Comparison of ENCODE assay signal across 12 cellular contexts in genomic region chr11:114134870-114135269, GRCh38.
DNase-seq lines count a peak whose midpoint lies in the region; ATAC-seq, FAIRE-seq and TF ChIP-seq lines count a peak whose summit lies in the region.
"Had no signal": no experiment of that assay in that cellular context is flagged by ENCODE, and none has a peak within 500 bp of the region (broad histone marks: within the 10 kb centered on the region; RNA-seq: fewer than 3 reads in every experiment).

No MANE protein-coding gene starts in this region.

- no peak for TF ChIP-seq POLR2A in endothelial cell of umbilical vein (IDR thresholded peaks at IDR 0.05; ENCODE audit: low read depth, low read length)

- H3K27ac ChIP-seq in endothelial cell of umbilical vein (ENCODE audit: insufficient read depth, low read depth, low read length) (no peak overlapping the region), pancreas (no peak overlapping the region)

- peaks cover 35% of the 10 kb centered on the region for H3K4me1 ChIP-seq in endothelial cell of umbilical vein (ENCODE audit: control insufficient read depth, extremely low read depth, insufficient read depth, low read length)
- peaks cover 21 to 35% (median 31%) of the 10 kb centered on the region in 3 donors for H3K4me1 ChIP-seq in pancreas

- H3K36me3 ChIP-seq in endothelial cell of umbilical vein (ENCODE audit: control insufficient read depth in 2 of 2, extremely low read depth in 1 of 2, insufficient read depth in 2 of 2, low read length in 2 of 2) (no peaks in the 10 kb centered on the region), pancreas (no peaks in the 10 kb centered on the region)

- H3K79me2 ChIP-seq in endothelial cell of umbilical vein (ENCODE audit: control insufficient read depth, insufficient read depth, low read length), result no peaks in the 10 kb centered on the region

- POLR2A ChIA-PET in endothelial cell of umbilical vein (lab: Charles Lee), result no interaction called here

- H2AFZ ChIP-seq in endothelial cell of umbilical vein (ENCODE audit: low read depth, low read length), result no peak overlapping the region

- ATAC-seq in pancreas (peak; percentile 6 to 36 (median 24)), HG03139 (IDR thresholded peaks at IDR 0.05; ENCODE audit: unreplicated experiment) (no peak)
- ATAC-seq: CD8-positive, alpha-beta T cell had no signal

- no peaks in the 10 kb centered on the region for H3K9me3 ChIP-seq in endothelial cell of umbilical vein (replicated peaks; ENCODE audit: control insufficient read depth, insufficient read depth, low read length)
- H3K9me3 ChIP-seq in pancreas, result no peaks in the 10 kb centered on the region

- no peak for FAIRE-seq in endothelial cell of umbilical vein (lab: Jason Lieb, UNC)
- no peak for FAIRE-seq in pancreas (lab: Jason Lieb, UNC)

- H3K4me1 Mint-ChIP-seq in CD14-positive monocyte (peaks cover 75% of the 10 kb centered on the region), glutamatergic neuron (ENCODE audit: low read depth, unreplicated experiment) (peaks cover 8% of the 10 kb centered on the region)

- no peaks in the 10 kb centered on the region for H4K20me1 ChIP-seq in endothelial cell of umbilical vein (replicated peaks; ENCODE audit: control insufficient read depth, extremely low read depth, insufficient read depth, low read length)

- no peak overlapping the region for H3K9ac ChIP-seq in endothelial cell of umbilical vein (replicated peaks; ENCODE audit: extremely low read depth, insufficient read depth, low read length)

- H3K27ac Mint-ChIP-seq in CD14-positive monocyte (peak overlapping the region; percentile 89 to 97 (median 95)), glutamatergic neuron (ENCODE audit: unreplicated experiment) (no peak overlapping the region)
- H3K27ac Mint-ChIP-seq: CD8-positive, alpha-beta T cell; IgD-negative memory B cell had no signal

- DNase-seq in CD14-positive monocyte (ENCODE audit: low spot score) (no peak), NCI-H226 (peak; percentile 6), endothelial cell of umbilical vein (ENCODE audit: low read depth, low spot score) (peak; percentile 16), pancreas (no peak), GM19240 (ENCODE audit: insufficient read length, low spot score) (no peak), glutamatergic neuron (no peak), SHP77 (lab: John Stamatoyannopoulos, UW) (no peak)
- DNase-seq: anterior cingulate cortex; CD8-positive, alpha-beta T cell; NCI-H345 had no signal

- H3K9me3 Mint-ChIP-seq in CD14-positive monocyte (peaks cover 0 to 3% (median 0%) of the 10 kb centered on the region in 7 donors), glutamatergic neuron (ENCODE audit: unreplicated experiment) (peaks cover 3% of the 10 kb centered on the region)
- H3K9me3 Mint-ChIP-seq: CD8-positive, alpha-beta T cell; IgD-negative memory B cell had no signal

- H3K36me3 Mint-ChIP-seq in CD14-positive monocyte, result peaks cover 0 to 4% of the 10 kb centered on the region in 2 donors
- no peaks in the 10 kb centered on the region for H3K36me3 Mint-ChIP-seq in glutamatergic neuron (ENCODE audit: unreplicated experiment)
- H3K36me3 Mint-ChIP-seq: CD8-positive, alpha-beta T cell had no signal

- H3K27me3 ChIP-seq in endothelial cell of umbilical vein (ENCODE audit: control insufficient read depth in 2 of 2, insufficient read depth in 2 of 2, low read length in 2 of 2) (no peaks in the 10 kb centered on the region), pancreas (no peaks in the 10 kb centered on the region)

- H3K4me3 ChIP-seq in endothelial cell of umbilical vein (replicated peaks in 1 of 3; ENCODE audit: insufficient read depth in 1 of 3, low read depth in 1 of 3, low read length in 3 of 3) (no peak overlapping the region), pancreas (no peak overlapping the region)

- no peak overlapping the region for H3K4me2 ChIP-seq in endothelial cell of umbilical vein (ENCODE audit: insufficient read depth, low read length)

- BruUV-seq in endothelial cell of umbilical vein (replicated peaks; lab: Mats Ljungman, UMichigan), result no TSS peak

- H3K27me3 Mint-ChIP-seq in CD14-positive monocyte (ENCODE audit: low read depth in 3 of 3) (no peaks in the 10 kb centered on the region), glutamatergic neuron (ENCODE audit: unreplicated experiment) (peaks cover 1% of the 10 kb centered on the region)

- dilution Hi-C loops in endothelial cell of umbilical vein (cut with MboI; ENCODE audit: extremely low pct_ligation_motif_present, low sequenced_read_pairs), result no loop called here

- H3K4me3 Mint-ChIP-seq in CD14-positive monocyte (no peak overlapping the region), glutamatergic neuron (ENCODE audit: unreplicated experiment) (no peak overlapping the region)
- H3K4me3 Mint-ChIP-seq: CD8-positive, alpha-beta T cell had no signal

- WGBS in pancreas, 2 donors, result 86 to 97% methylated on average over 3 of the region's 3 CpGs

- no peaks in the 10 kb centered on the region for H3K9me1 ChIP-seq in endothelial cell of umbilical vein (replicated peaks; ENCODE audit: control insufficient read depth, extremely low read depth, insufficient read depth, low read length)

- CTCF ChIA-PET in endothelial cell of umbilical vein (lab: Charles Lee), result interaction anchor here (0.8 to 2.8 kb wide), 11 partner anchors 9 to 142 kb away, joined by 3 to 10 read pairs (median 3); partner anchors contain the start of gene ZBTB16

- TF ChIP-seq CTCF in CD14-positive monocyte (IDR thresholded peaks at IDR 0.05) (no peak), endothelial cell of umbilical vein (IDR thresholded peaks at IDR 0.05; ENCODE audit: extremely low read depth in 1 of 2, insufficient read depth in 1 of 2, low read depth in 1 of 2, low read length in 2 of 2) (no peak), pancreas (IDR thresholded peaks at IDR 0.05) (no peak), glutamatergic neuron (IDR thresholded peaks at IDR 0.05; ENCODE audit: partially characterized antibody, unreplicated experiment) (no peak)

- intact Hi-C loops in CD14-positive monocyte (cut with micrococcal nuclease), result loop anchor here in 1 of 2 donors (10.0 kb wide), 1 partner anchor 50 kb away; no protein-coding TSS in a partner anchor
- intact Hi-C loops in endothelial cell of umbilical vein (cut with micrococcal nuclease), result no loop called here
- intact Hi-C loops in pancreas (cut with DNase I), result no loop called here

TF ChIP-seq in endothelial cell of umbilical vein, 7 proteins besides CTCF, POLR2A, EP300 and RAD21:
- no peak for TF ChIP-seq EZH2 (IDR thresholded peaks at IDR 0.05; ENCODE audit: borderline replicate concordance, low read depth, low read length, severe bottlenecking)
- TF ChIP-seq GATA2 (IDR thresholded peaks at IDR 0.05; ENCODE audit: insufficient read depth, insufficient read length, low read depth, low read length), result peak; percentile 72

Comparison
In these comparisons a context has a peak if more than half of its experiments do, and no peak if none do; other contexts are left out.
1. DNase-seq: peak in NCI-H226 (single experiment) and endothelial cell of umbilical vein (single experiment); none in CD14-positive monocyte (single experiment), pancreas (0 of 6), GM19240 (single experiment), glutamatergic neuron (single experiment) and SHP77 (0 of 2).